In the genomic region with DNA sequence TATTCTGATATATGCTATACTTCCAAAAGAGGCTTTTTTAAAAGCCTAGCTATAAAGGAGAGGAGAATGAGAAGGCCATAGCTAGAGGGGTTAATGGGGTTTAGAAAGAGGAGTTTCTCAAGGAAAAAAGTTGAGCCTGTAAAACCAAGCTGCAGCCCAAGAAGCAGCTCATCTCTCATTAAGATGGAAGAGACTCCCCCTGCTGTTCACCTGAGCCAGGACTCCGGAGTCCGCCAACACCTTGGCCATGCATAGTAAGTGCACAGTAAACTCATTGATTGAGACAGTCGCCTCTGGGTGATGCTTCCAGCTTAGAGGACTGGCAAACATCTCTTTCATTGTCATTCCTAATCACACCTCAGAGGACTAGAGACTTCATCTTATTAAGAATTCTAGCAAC, we compare ENCODE assay signal across 24 cellular contexts. TPM values are rescaled to one million over a fixed set of nuclear protein-coding genes. Genes with fewer than 3 reads are reported as not detected.
DNase-seq lines count a peak whose midpoint lies in the region; ATAC-seq and TF ChIP-seq lines count a peak whose summit lies in the region.
"Had no signal": no experiment of that assay in that cellular context is flagged by ENCODE, and none has a peak within 500 bp of the region (broad histone marks: within the 10 kb centered on the region; RNA-seq: fewer than 3 reads in every experiment).

No MANE protein-coding gene starts in this region.

- H3K9me3 ChIP-seq in smooth muscle cell (replicated peaks; ENCODE audit: low read depth), result no peaks in the 10 kb centered on the region
- no peaks in the 10 kb centered on the region for H3K9me3 ChIP-seq in left lung
- H3K9me3 ChIP-seq: transverse colon had no signal

- H3K79me2 ChIP-seq in smooth muscle cell (ENCODE audit: low read depth), result no peaks in the 10 kb centered on the region

- no peaks in the 10 kb centered on the region for H3F3A ChIP-seq in smooth muscle cell (ENCODE audit: low read depth)

- H3K9me3 Mint-ChIP-seq in chondrocyte (ENCODE audit: low read depth), result peaks cover 10% of the 10 kb centered on the region
- H3K9me3 Mint-ChIP-seq: activated T-helper 2 cell treated with anti-CD3 and anti-CD28 coated beads, Interferon-gamma antibody, Interleukin-2, Interleukin-4, amounts not matched to agents 10 μg/mL and 5 μg/mL and 100 μg/mL, durations not matched to agents 14 hours and 24 hours and 36 hours; T-cell had no signal

- peaks cover 31% of the 10 kb centered on the region for H3K27me3 Mint-ChIP-seq in chondrocyte (ENCODE audit: low read depth)

- H3K36me3 ChIP-seq in smooth muscle cell (ENCODE audit: low read depth) (no peaks in the 10 kb centered on the region), left lung (no peaks in the 10 kb centered on the region)
- H3K36me3 ChIP-seq: transverse colon had no signal

- no peak overlapping the region for H3K4me3 Mint-ChIP-seq in chondrocyte (ENCODE audit: unreplicated experiment)
- H3K4me3 Mint-ChIP-seq: CD4-positive, alpha-beta memory T cell; effector memory CD8-positive, alpha-beta T cell; T-cell had no signal

- no peak for ATAC-seq in left lung
- ATAC-seq: effector memory CD8-positive, alpha-beta T cell; left lobe of liver; Right ventricle myocardium inferior; T-cell had no signal

- H3K4me1 Mint-ChIP-seq in chondrocyte (ENCODE audit: low read depth), result no peaks in the 10 kb centered on the region
- H3K4me1 Mint-ChIP-seq: CD4-positive, alpha-beta memory T cell; T-cell had no signal

- no peaks in the 10 kb centered on the region for H4K20me1 ChIP-seq in smooth muscle cell (ENCODE audit: low read depth)

- TF ChIP-seq CTCF in LNCAP (IDR thresholded peaks at IDR 0.05) (peak; percentile 41), chondrocyte (IDR thresholded peaks at IDR 0.05) (peak; percentile 9), smooth muscle cell (IDR thresholded peaks at IDR 0.05; ENCODE audit: borderline replicate concordance, insufficient read depth, poor library complexity, severe bottlenecking) (peak; percentile 8), left lung (IDR thresholded peaks at IDR 0.05) (no peak)

- 59% methylated on average over 3 of the region's 3 CpGs for WGBS in smooth muscle cell (ENCODE audit: low lambda C conversion rate)

- H3K4me2 ChIP-seq in smooth muscle cell, result no peak overlapping the region

- H3K27me3 ChIP-seq in smooth muscle cell (ENCODE audit: low read depth), result peaks cover 28% of the 10 kb centered on the region
- H3K27me3 ChIP-seq in left lung, result no peaks in the 10 kb centered on the region

- H3K36me3 Mint-ChIP-seq in chondrocyte (ENCODE audit: low read depth), result no peaks in the 10 kb centered on the region
- H3K36me3 Mint-ChIP-seq: CD4-positive, alpha-beta memory T cell; T-cell had no signal

- H3K27ac Mint-ChIP-seq in chondrocyte (ENCODE audit: unreplicated experiment), result no peak overlapping the region
- H3K27ac Mint-ChIP-seq: activated T-helper 2 cell treated with anti-CD3 and anti-CD28 coated beads, Interferon-gamma antibody, Interleukin-2, Interleukin-4, amounts not matched to agents 10 μg/mL and 5 μg/mL and 100 μg/mL, durations not matched to agents 14 hours and 24 hours and 36 hours; CD4-positive, alpha-beta memory T cell; effector memory CD8-positive, alpha-beta T cell; T-cell had no signal

- DNase-seq in NCI-H82 (lab: John Stamatoyannopoulos, UW), result peak; percentile 19
- no peak for DNase-seq in NCI-H82 treated with DMSO at 0.1 percent for 48 hours (lab: John Stamatoyannopoulos, UW; ENCODE audit: unreplicated experiment)
- no peak for DNase-seq in chondrocyte (ENCODE audit: low spot score)
- no peak for DNase-seq in smooth muscle cell (lab: John Stamatoyannopoulos, UW; ENCODE audit: unreplicated experiment)
- no peak for DNase-seq in activated CD4-positive, CD25-positive, alpha-beta regulatory T cell (lab: John Stamatoyannopoulos, UW)
- DNase-seq in left lung, result no peak
- no peak for DNase-seq in HUDEP-2 (lab: John Stamatoyannopoulos, UW; ENCODE audit: unreplicated experiment in 76 of 76)
- DNase-seq: amniotic stem cell; CD4-positive, alpha-beta memory T cell; central memory CD4-positive, alpha-beta T cell; effector memory CD8-positive, alpha-beta T cell; EL; hypothalamus; NCI-H2029; NCI-H526; stimulated activated naive CD4-positive, alpha-beta T cell; T-cell; transverse colon had no signal

- H3K4me3 ChIP-seq in smooth muscle cell (no peak overlapping the region), left lung (no peak overlapping the region)
- H3K4me3 ChIP-seq: transverse colon had no signal

- H3K4me1 ChIP-seq in smooth muscle cell (ENCODE audit: low read depth), result no peaks in the 10 kb centered on the region
- no peaks in the 10 kb centered on the region for H3K4me1 ChIP-seq in left lung
- H3K4me1 ChIP-seq: transverse colon had no signal

- H3K9ac ChIP-seq in smooth muscle cell (ENCODE audit: low read depth), result no peak overlapping the region

- intact Hi-C loops in left lung (cut with DNase I), result no loop called here

- H2AFZ ChIP-seq in smooth muscle cell (ENCODE audit: low read depth), result no peak overlapping the region

- H3K27ac ChIP-seq in smooth muscle cell (ENCODE audit: low read depth) (no peak overlapping the region), left lung (no peak overlapping the region)
- H3K27ac ChIP-seq: transverse colon had no signal

RNA-seq across cellular contexts. Expression of gene ANO2, which starts 46.2 kb away (rescaled TPM):
- total RNA-seq in chondrocyte (0.44 to 0.73 TPM (median 0.47 TPM) in 3 replicates), smooth muscle cell (0.18 TPM in 1 of 2 replicates, not detected in the other), left lung (10 to 100 TPM in 1 of 2 donors, 1 to 10 TPM in 1; 9.6 to 10.5 TPM)
- polyA plus RNA-seq in smooth muscle cell, result not detected in 2 replicates
- total RNA-seq: A673; activated CD8-positive, alpha-beta memory T cell treated with anti-CD3 and anti-CD28 coated beads for 36 hours; activated T-helper 2 cell treated with anti-CD3 and anti-CD28 coated beads, Interferon-gamma antibody, Interleukin-2, Interleukin-4, amounts not matched to agents 10 μg/mL and 5 μg/mL and 100 μg/mL, durations not matched to agents 14 hours and 24 hours and 36 hours; CD4-positive, alpha-beta memory T cell; T-cell had no signal
- polyA plus RNA-seq: CD4-positive, alpha-beta memory T cell had no signal

Comparison
In these comparisons a context has a peak if more than half of its experiments do, and no peak if none do; other contexts are left out.
1. CTCF ChIP-seq: peak in LNCAP (single experiment), chondrocyte (single experiment) and smooth muscle cell (single experiment); none in left lung (0 of 2).